Comparison of ENCODE assay signal across 17 cellular contexts in genomic region chr1:81812712-81813111, GRCh38. TPM values are rescaled to one million over a fixed set of nuclear protein-coding genes. Genes with fewer than 3 reads are reported as not detected.
DNase-seq lines count a peak whose midpoint lies in the region; ATAC-seq and TF ChIP-seq lines count a peak whose summit lies in the region.
"Had no signal": no experiment of that assay in that cellular context is flagged by ENCODE, and none has a peak within 500 bp of the region (broad histone marks: within the 10 kb centered on the region; RNA-seq: fewer than 3 reads in every experiment).

No MANE protein-coding gene starts in this region.

- ATAC-seq in IMR-90 (ENCODE audit: low read depth) (no peak), GM21423 (IDR thresholded peaks at IDR 0.05; ENCODE audit: unreplicated experiment) (no peak)
- no peak for ATAC-seq in natural killer cell treated with Interleukin-12 subunit alpha and Interleukin-12 subunit beta and Interleukin-15 and Interleukin-18, amount 100 ng/mL, for 72 hours
- ATAC-seq: activated naive CD8-positive, alpha-beta T cell treated with anti-CD3 and anti-CD28 coated beads, Interleukin-2, amount 50 U/mL, for 24 hours had no signal

- peaks cover 5% of the 10 kb centered on the region for H3K36me3 Mint-ChIP-seq in brain
- H3K36me3 Mint-ChIP-seq in natural killer cell treated with Interleukin-12 subunit alpha and Interleukin-12 subunit beta and Interleukin-15 and Interleukin-18, amount 100 ng/mL, for 72 hours = no peaks in the 10 kb centered on the region

- H3K27me3 Mint-ChIP-seq in brain = peaks cover 3% of the 10 kb centered on the region
- H3K27me3 Mint-ChIP-seq in natural killer cell treated with Interleukin-12 subunit alpha and Interleukin-12 subunit beta and Interleukin-15 and Interleukin-18, amount 100 ng/mL, for 72 hours = no peaks in the 10 kb centered on the region
- H3K27me3 Mint-ChIP-seq: activated naive CD8-positive, alpha-beta T cell treated with anti-CD3 and anti-CD28 coated beads, Interleukin-2, amount 50 U/mL, for 24 hours had no signal

- H3K27me3 ChIP-seq in IMR-90 (ENCODE audit: control insufficient read depth, insufficient read depth, low read length) = no peaks in the 10 kb centered on the region

- WGBS in IMR-90 (ENCODE audit: extremely low coverage in 2 of 2, insufficient read length in 1 of 2), 2 experiments = no CpG with 5 or more reads among the region's 4 CpGs

- H2BK15ac ChIP-seq in IMR-90 (ENCODE audit: low read depth, low read length) = no peak overlapping the region

- no peak overlapping the region for H2AK5ac ChIP-seq in IMR-90 (ENCODE audit: low read depth, low read length)

- no peak overlapping the region for H2AFZ ChIP-seq in IMR-90 (replicated peaks; ENCODE audit: low read length, poor library complexity)

- dilution Hi-C loops in IMR-90 (cut with HindIII; ENCODE audit: low sequenced_read_pairs, unreplicated experiment) = no loop called here

- no peak overlapping the region for H3K4ac ChIP-seq in IMR-90 (ENCODE audit: low read depth, low read length)

- DNase-seq in Caki2 (ENCODE audit: low read depth) = peak; percentile 67
- DNase-seq in IMR-90 = peak; percentile 8
- DNase-seq in kidney glomerular epithelial cell (lab: John Stamatoyannopoulos, UW) = peak; percentile 26
- no peak for DNase-seq in NCI-H1694 (lab: John Stamatoyannopoulos, UW)
- no peak for DNase-seq in natural killer cell treated with Interleukin-12 subunit alpha and Interleukin-12 subunit beta and Interleukin-15 and Interleukin-18, amount 100 ng/mL, for 72 hours (ENCODE audit: low spot score)
- DNase-seq in epidermal melanocyte (ENCODE audit: insufficient read length, low spot score) = no peak
- DNase-seq: activated naive CD8-positive, alpha-beta T cell treated with anti-CD3 and anti-CD28 coated beads, Interleukin-2, amount 50 U/mL, for 24 hours; AML-193; effector memory CD4-positive, alpha-beta T cell; GDM1; SHP77; stimulated activated CD4-positive, alpha-beta T cell treated with anti-CD3 and anti-CD28 coated beads, Interleukin-4, amount 100 ng/mL, for 24 hours; substantia nigra had no signal

- H4K8ac ChIP-seq in IMR-90 (ENCODE audit: low read depth in 2 of 2, low read length in 2 of 2) = no peak overlapping the region

- peak overlapping the region in 3 of 5 experiments; percentile 18 to 51 (median 44) for H3K4me3 Mint-ChIP-seq in brain
- H3K4me3 Mint-ChIP-seq in natural killer cell treated with Interleukin-12 subunit alpha and Interleukin-12 subunit beta and Interleukin-15 and Interleukin-18, amount 100 ng/mL, for 72 hours = no peak overlapping the region
- H3K4me3 Mint-ChIP-seq: activated naive CD8-positive, alpha-beta T cell treated with anti-CD3 and anti-CD28 coated beads, Interleukin-2, amount 50 U/mL, for 24 hours; T-helper 1 cell treated with Interleukin-12 subunit alpha and Interleukin-12 subunit beta and Interleukin-4 antibody, amounts not matched to agents 30 μg/mL and 1 μg/mL, for 36 hours had no signal

- H4K91ac ChIP-seq in IMR-90 (ENCODE audit: insufficient read depth, low read depth, low read length) = no peak overlapping the region

- no peak overlapping the region for H3K4me2 ChIP-seq in IMR-90 (ENCODE audit: low read depth, low read length)

- no peak overlapping the region for H4K5ac ChIP-seq in IMR-90 (ENCODE audit: low read depth, low read length)

- no peak for TF ChIP-seq RAD21 in IMR-90 (IDR thresholded peaks at IDR 0.05; ENCODE audit: low read length)

- no peak for TF ChIP-seq POLR2A in IMR-90 (IDR thresholded peaks at IDR 0.05; ENCODE audit: low read depth, low read length)

- H3K79me1 ChIP-seq in IMR-90 (ENCODE audit: low read depth in 1 of 2, low read length in 2 of 2) = no peaks in the 10 kb centered on the region

- H2BK20ac ChIP-seq in IMR-90 (ENCODE audit: low read depth, low read length) = no peak overlapping the region

- H3K9me3 Mint-ChIP-seq in brain = peaks cover 0 to 2% (median 0%) of the 10 kb centered on the region in 5 experiments
- H3K9me3 Mint-ChIP-seq in natural killer cell treated with Interleukin-12 subunit alpha and Interleukin-12 subunit beta and Interleukin-15 and Interleukin-18, amount 100 ng/mL, for 72 hours = no peaks in the 10 kb centered on the region
- H3K9me3 Mint-ChIP-seq: activated naive CD8-positive, alpha-beta T cell treated with anti-CD3 and anti-CD28 coated beads, Interleukin-2, amount 50 U/mL, for 24 hours; activated T-helper 2 cell treated with anti-CD3 and anti-CD28 coated beads, Interferon-gamma antibody, Interleukin-2, Interleukin-4, amounts not matched to agents 10 μg/mL and 5 μg/mL and 100 μg/mL, durations not matched to agents 14 hours and 24 hours and 36 hours; T-helper 1 cell treated with Interleukin-12 subunit alpha and Interleukin-12 subunit beta and Interleukin-4 antibody, amounts not matched to agents 30 μg/mL and 1 μg/mL, for 36 hours had no signal

- no peak overlapping the region for H2BK120ac ChIP-seq in IMR-90 (ENCODE audit: low read depth, low read length)

- no peak overlapping the region for H3K56ac ChIP-seq in IMR-90 (ENCODE audit: extremely low read depth, insufficient read depth, low read length)

- in situ Hi-C loops in Caki2 (cut with HindIII; ENCODE audit: low pct_unique_long_range_greater_than_20kb, low sequenced_read_pairs) (no loop called here), IMR-90 (cut with MboI; ENCODE audit: low sequenced_read_pairs) (no loop called here)

- no peak overlapping the region for H3K18ac ChIP-seq in IMR-90 (ENCODE audit: low read depth, low read length)

- CTCF ChIA-PET in IMR-90 (lab: Yijun Ruan, JAX) = no interaction called here

- H3K23ac ChIP-seq in IMR-90 (ENCODE audit: low read depth, low read length) = no peak overlapping the region

- H3K14ac ChIP-seq in IMR-90 (replicated peaks; ENCODE audit: low read depth, low read length) = no peak overlapping the region

- no peak overlapping the region for H3K27ac ChIP-seq in IMR-90 (ENCODE audit: insufficient read depth, low read length)

- no peak for TF ChIP-seq CTCF in IMR-90 (conservative IDR thresholded peaks at IDR 0.05; ENCODE audit: low read depth, low read length)
- TF ChIP-seq CTCF in brain (conservative IDR thresholded peaks at IDR 0.05) = no peak

- no peaks in the 10 kb centered on the region for H3K9me1 ChIP-seq in IMR-90 (ENCODE audit: insufficient read depth, low read length)

- H3K4me1 ChIP-seq in IMR-90 (ENCODE audit: control insufficient read depth, insufficient read depth, low read length) = no peaks in the 10 kb centered on the region

- intact Hi-C loops in IMR-90 (cut with micrococcal nuclease) = no loop called here

- POLR2A ChIA-PET in IMR-90 (lab: Charles Lee; ENCODE audit: unreplicated experiment) = no interaction called here

- no TSS peak for BruUV-seq in IMR-90 (replicated peaks; lab: Mats Ljungman, UMichigan)

- peaks cover 65% of the 10 kb centered on the region for H3K4me1 Mint-ChIP-seq in brain
- H3K4me1 Mint-ChIP-seq in natural killer cell treated with Interleukin-12 subunit alpha and Interleukin-12 subunit beta and Interleukin-15 and Interleukin-18, amount 100 ng/mL, for 72 hours (ENCODE audit: low read depth in 2 of 2) = no peaks in the 10 kb centered on the region
- H3K4me1 Mint-ChIP-seq: activated naive CD8-positive, alpha-beta T cell treated with anti-CD3 and anti-CD28 coated beads, Interleukin-2, amount 50 U/mL, for 24 hours had no signal

- no peaks in the 10 kb centered on the region for H4K20me1 ChIP-seq in IMR-90 (ENCODE audit: insufficient read depth, low read length)

- no peak overlapping the region for H3K9ac ChIP-seq in IMR-90 (ENCODE audit: low read depth, low read length)

- H2BK5ac ChIP-seq in IMR-90 (ENCODE audit: low read depth, low read length, poor library complexity, severe bottlenecking) = no peak overlapping the region

- H3K4me3 ChIP-seq in IMR-90 (ENCODE audit: insufficient read depth, low read depth, low read length) = no peak overlapping the region

- no peaks in the 10 kb centered on the region for H3K9me3 ChIP-seq in IMR-90 (ENCODE audit: control insufficient read depth, insufficient read depth, low read length)

- no peak overlapping the region for H2AK9ac ChIP-seq in IMR-90 (replicated peaks; ENCODE audit: low read depth, low read length, poor library complexity)

- H3K36me3 ChIP-seq in IMR-90 (ENCODE audit: control insufficient read depth, insufficient read depth, low read length) = no peaks in the 10 kb centered on the region

- peak overlapping the region in 1 of 5 experiments; percentile 12 for H3K27ac Mint-ChIP-seq in brain
- no peak overlapping the region for H3K27ac Mint-ChIP-seq in natural killer cell treated with Interleukin-12 subunit alpha and Interleukin-12 subunit beta and Interleukin-15 and Interleukin-18, amount 100 ng/mL, for 72 hours
- H3K27ac Mint-ChIP-seq: activated naive CD8-positive, alpha-beta T cell treated with anti-CD3 and anti-CD28 coated beads, Interleukin-2, amount 50 U/mL, for 24 hours; activated T-helper 2 cell treated with anti-CD3 and anti-CD28 coated beads, Interferon-gamma antibody, Interleukin-2, Interleukin-4, amounts not matched to agents 10 μg/mL and 5 μg/mL and 100 μg/mL, durations not matched to agents 14 hours and 24 hours and 36 hours; T-helper 1 cell treated with Interleukin-12 subunit alpha and Interleukin-12 subunit beta and Interleukin-4 antibody, amounts not matched to agents 30 μg/mL and 1 μg/mL, for 36 hours had no signal

TF ChIP-seq in IMR-90, 13 proteins besides CTCF, POLR2A, EP300 and RAD21 (continues in another document):
- TF ChIP-seq SMC3 (IDR thresholded peaks at IDR 0.05; ENCODE audit: low read depth, low read length) (no peak), NFE2L2 (IDR thresholded peaks at IDR 0.05; ENCODE audit: low read depth, low read length) (no peak), CEBPB (IDR thresholded peaks at IDR 0.05; ENCODE audit: low read depth, low read length) (no peak), MXI1 (IDR thresholded peaks at IDR 0.05; ENCODE audit: borderline replicate concordance, low read depth, low read length) (no peak), FOS (IDR thresholded peaks at IDR 0.05; ENCODE audit: low read depth, low read length) (no peak), MAFK (IDR thresholded peaks at IDR 0.05; ENCODE audit: low read depth, low read length) (no peak)

RNA-seq across cellular contexts. Expression of gene ADGRL2, which starts 12.0 kb away (rescaled TPM):
- total RNA-seq in Caki2 (2014; rRNA removed; shearing (Covaris generic); ENCODE audit: low replicate concordance) = 22.8 and 62.2 TPM in 2 replicates
- 36.9 and 42.7 TPM in 2 replicates for total RNA-seq in IMR-90 (2012; rRNA removed)
- 13.6 and 17.0 TPM in 2 replicates for polyA plus RNA-seq in IMR-90 (2012; rRNA removed)
- polyA plus RNA-seq in IMR-90 (2012; cell fraction: cytosol; rRNA removed) = 2.9 and 4.0 TPM in 2 replicates
- polyA plus RNA-seq in IMR-90 (2012; cell fraction: nucleus; rRNA removed; ENCODE audit: low replicate concordance) = 5.5 and 21.0 TPM in 2 replicates
- 6.8 TPM for polyA plus RNA-seq in brain (ENCODE audit: insufficient read depth, low read depth, low replicate concordance)
- total RNA-seq in natural killer cell treated with Interleukin-12 subunit alpha and Interleukin-12 subunit beta and Interleukin-15 and Interleukin-18, amount 100 ng/mL, for 72 hours = under 1 TPM in 1 of 2 donors, not detected in 1; 0.43 TPM
- total RNA-seq: activated T-helper 2 cell treated with anti-CD3 and anti-CD28 coated beads, Interferon-gamma antibody, Interleukin-2, Interleukin-4, amounts not matched to agents 10 μg/mL and 5 μg/mL and 100 μg/mL, durations not matched to agents 14 hours and 24 hours and 36 hours had no signal

Comparison
In these comparisons a context has a peak if more than half of its experiments do, and no peak if none do; other contexts are left out.
1. DNase-seq: peak in Caki2 (single experiment), IMR-90 (single experiment) and kidney glomerular epithelial cell (single experiment); none in NCI-H1694 (single experiment), natural killer cell treated with Interleukin-12 subunit alpha and Interleukin-12 subunit beta and Interleukin-15 and Interleukin-18, amount 100 ng/mL, for 72 hours (single experiment) and epidermal melanocyte (single experiment).
2. RNA of gene ADGRL2, which starts 12.0 kb away (total RNA-seq): 22.8 to 62.2 TPM in Caki2 and 36.9 to 42.7 TPM in IMR-90; 0.43 TPM in natural killer cell treated with Interleukin-12 subunit alpha and Interleukin-12 subunit beta and Interleukin-15 and Interleukin-18, amount 100 ng/mL, for 72 hours; every median in the first group is over 10 times any median in the second.